Comparison of ENCODE assay signal across 13 cellular contexts in genomic region chr2:218734190-218734975, GRCh38. TPM values are rescaled to one million over a fixed set of nuclear protein-coding genes. Genes with fewer than 3 reads are reported as not detected.
A peak's percentile ranks its signal among the peaks of the same experiment; 100 is the strongest.
DNase-seq lines count a peak whose midpoint lies in the region; ATAC-seq and TF ChIP-seq lines count a peak whose summit lies in the region.
"Had no signal": no experiment of that assay in that cellular context is flagged by ENCODE, and none has a peak within 500 bp of the region (broad histone marks: within the 10 kb centered on the region; RNA-seq: fewer than 3 reads in every experiment).

No MANE protein-coding gene starts in this region.

- peak overlapping the region; percentile 7 for H3K27ac Mint-ChIP-seq in T-helper 2 cell treated with Interferon-gamma antibody and Interleukin-4, amounts not matched to agents 5 μg/mL and 100 μg/mL, for 36 hours

- DNase-seq in T-helper 2 cell treated with Interferon-gamma antibody and Interleukin-4, amounts not matched to agents 5 μg/mL and 100 μg/mL, for 36 hours (ENCODE audit: low spot score) = no peak
- no peak for DNase-seq in T-helper 2 cell
- DNase-seq in SJSA1 (ENCODE audit: low read depth in 1 of 2, low spot score in 2 of 2) = no peak
- no peak for DNase-seq in foreskin keratinocyte
- DNase-seq in smooth muscle cell (lab: John Stamatoyannopoulos, UW; ENCODE audit: unreplicated experiment) = no peak
- DNase-seq in psoas muscle = no peak
- DNase-seq in NCI-H345 (lab: John Stamatoyannopoulos, UW) = no peak
- no peak for DNase-seq in left ventricle myocardium inferior
- DNase-seq: activated T-cell treated with anti-CD3 and anti-CD28 coated beads, Interleukin-2, amount 50 U/mL, for 1 hour; left ventricle myocardium superior; NCI-H2029 treated with DMSO at 0.1 percent for 48 hours; WERI-Rb-1 had no signal

- peaks cover 16% of the 10 kb centered on the region for H3K36me3 Mint-ChIP-seq in T-helper 2 cell treated with Interferon-gamma antibody and Interleukin-4, amounts not matched to agents 5 μg/mL and 100 μg/mL, for 36 hours (ENCODE audit: low read depth)

- peak overlapping the region; percentile 0; the same call in 1 of the 2 replicates for H3K27ac ChIP-seq in SJSA1
- H3K27ac ChIP-seq in foreskin keratinocyte = peak overlapping the region; percentile 61
- peak overlapping the region; percentile 94 for H3K27ac ChIP-seq in smooth muscle cell (ENCODE audit: low read depth)
- no peak overlapping the region for H3K27ac ChIP-seq in psoas muscle
- no peak overlapping the region for H3K27ac ChIP-seq in left ventricle myocardium inferior (replicated peaks)
- H3K27ac ChIP-seq: ascending aorta, WERI-Rb-1 had no signal

- no peak overlapping the region for H2AFZ ChIP-seq in smooth muscle cell (ENCODE audit: low read depth)

- intact Hi-C loops in psoas muscle (cut with DNase I) (no loop called here), left ventricle myocardium inferior (cut with micrococcal nuclease) (loop anchor here (10.0 kb wide), 1 partner anchor 100 kb away; the partner anchor contains the start of gene PRKAG3)

- 85% methylated on average over 8 of the region's 8 CpGs for WGBS in smooth muscle cell (ENCODE audit: low lambda C conversion rate)
- 92 to 94% (median 92%) methylated on average over 8 of the region's 8 CpGs for WGBS in psoas muscle, 3 donors

- no peak for ATAC-seq in foreskin keratinocyte
- ATAC-seq in psoas muscle = no peak

- H3K9me3 ChIP-seq in SJSA1 (replicated peaks) = no peaks in the 10 kb centered on the region
- H3K9me3 ChIP-seq in smooth muscle cell (replicated peaks; ENCODE audit: low read depth) = no peaks in the 10 kb centered on the region
- H3K9me3 ChIP-seq in psoas muscle = no peaks in the 10 kb centered on the region
- no peaks in the 10 kb centered on the region for H3K9me3 ChIP-seq in left ventricle myocardium inferior (replicated peaks)
- H3K9me3 ChIP-seq: ascending aorta had no signal

- H3K4me1 ChIP-seq in SJSA1 (replicated peaks) (peaks cover 36% of the 10 kb centered on the region), foreskin keratinocyte (peaks cover 27% of the 10 kb centered on the region), smooth muscle cell (ENCODE audit: low read depth) (peaks cover 12% of the 10 kb centered on the region), psoas muscle (peaks cover 23% of the 10 kb centered on the region), left ventricle myocardium inferior (peaks cover 29% of the 10 kb centered on the region)

- H3K36me3 ChIP-seq in SJSA1 (peaks cover 30% of the 10 kb centered on the region), smooth muscle cell (ENCODE audit: low read depth) (no peaks in the 10 kb centered on the region), psoas muscle (ENCODE audit: insufficient read depth in 1 of 2, low read depth in 1 of 2) (peaks cover 0 to 18% of the 10 kb centered on the region in 2 donors), left ventricle myocardium inferior (peaks cover 18% of the 10 kb centered on the region)

- H3K79me2 ChIP-seq in smooth muscle cell (ENCODE audit: low read depth) = peaks cover 35% of the 10 kb centered on the region

- H3K9me3 Mint-ChIP-seq in T-helper 2 cell treated with Interferon-gamma antibody and Interleukin-4, amounts not matched to agents 5 μg/mL and 100 μg/mL, for 36 hours = no peaks in the 10 kb centered on the region

- H3K27me3 Mint-ChIP-seq in T-helper 2 cell treated with Interferon-gamma antibody and Interleukin-4, amounts not matched to agents 5 μg/mL and 100 μg/mL, for 36 hours (ENCODE audit: low read depth) = no peaks in the 10 kb centered on the region

- TF ChIP-seq CTCF in foreskin keratinocyte (conservative IDR thresholded peaks at IDR 0.05) = no peak
- no peak for TF ChIP-seq CTCF in smooth muscle cell (IDR thresholded peaks at IDR 0.05; ENCODE audit: borderline replicate concordance, insufficient read depth, poor library complexity, severe bottlenecking)
- no peak for TF ChIP-seq CTCF in psoas muscle (IDR thresholded peaks at IDR 0.05)
- no peak for TF ChIP-seq CTCF in left ventricle myocardium inferior (IDR thresholded peaks at IDR 0.05; ENCODE audit: borderline replicate concordance)

- H3K4me3 ChIP-seq in SJSA1 (no peak overlapping the region), smooth muscle cell (no peak overlapping the region), psoas muscle (no peak overlapping the region), left ventricle myocardium inferior (no peak overlapping the region)
- H3K4me3 ChIP-seq: ascending aorta had no signal

- no peak overlapping the region for H3K4me2 ChIP-seq in smooth muscle cell

- H3K27me3 ChIP-seq in SJSA1 (replicated peaks) (no peaks in the 10 kb centered on the region), foreskin keratinocyte (no peaks in the 10 kb centered on the region), smooth muscle cell (ENCODE audit: low read depth) (no peaks in the 10 kb centered on the region), psoas muscle (ENCODE audit: insufficient read depth in 3 of 3, low read length in 2 of 3) (no peaks in the 10 kb centered on the region), left ventricle myocardium inferior (ENCODE audit: low read depth) (no peaks in the 10 kb centered on the region)
- H3K27me3 ChIP-seq: ascending aorta had no signal

- H3K4me3 Mint-ChIP-seq in T-helper 2 cell treated with Interferon-gamma antibody and Interleukin-4, amounts not matched to agents 5 μg/mL and 100 μg/mL, for 36 hours = no peak overlapping the region

- no peak overlapping the region for H3K9ac ChIP-seq in smooth muscle cell (ENCODE audit: low read depth)

- H3F3A ChIP-seq in smooth muscle cell (ENCODE audit: low read depth) = peaks cover 23% of the 10 kb centered on the region

- peaks cover 20% of the 10 kb centered on the region for H3K4me1 Mint-ChIP-seq in T-helper 2 cell treated with Interferon-gamma antibody and Interleukin-4, amounts not matched to agents 5 μg/mL and 100 μg/mL, for 36 hours (ENCODE audit: low read depth)

- peaks cover 13% of the 10 kb centered on the region for H4K20me1 ChIP-seq in smooth muscle cell (ENCODE audit: low read depth)

RNA-seq across cellular contexts. Expression of gene TTLL4, which starts 23.7 kb away (rescaled TPM):
- 6.4 and 11.0 TPM in 2 replicates for total RNA-seq in SJSA1 (2014; rRNA removed; shearing (Covaris generic))
- total RNA-seq in foreskin keratinocyte (31.6 and 44.4 TPM in 2 replicates), smooth muscle cell (21.5 and 38.3 TPM in 2 replicates), psoas muscle (10 to 100 TPM; 10.9 to 14.5 (median 13.8) TPM), left ventricle myocardium inferior (6.2 TPM)
- polyA plus RNA-seq in foreskin keratinocyte (27.5 and 40.3 TPM in 2 replicates), smooth muscle cell (22.5 and 24.3 TPM in 2 replicates), psoas muscle (10 to 100 TPM in 2 of 3 donors, 1 to 10 TPM in 1; 9.2 to 15.7 (median 14.0) TPM)

RNA-seq across cellular contexts. Expression of gene CYP27A1, which starts 47.6 kb away (rescaled TPM):
- total RNA-seq in SJSA1 (2014; rRNA removed; shearing (Covaris generic)) = 4.1 and 5.5 TPM in 2 replicates
- 0.44 and 0.56 TPM in 2 replicates for total RNA-seq in foreskin keratinocyte
- polyA plus RNA-seq in foreskin keratinocyte = 0.39 and 0.58 TPM in 2 replicates
- total RNA-seq in smooth muscle cell = 9.6 and 11.2 TPM in 2 replicates
- 11.5 and 14.9 TPM in 2 replicates for polyA plus RNA-seq in smooth muscle cell
- total RNA-seq in psoas muscle = 10 to 100 TPM; 23.4 to 48.4 (median 45.9) TPM
- polyA plus RNA-seq in psoas muscle = 10 to 100 TPM in 2 of 3 donors, 1 to 10 TPM in 1; 9.3 to 32.0 (median 18.4) TPM
- 6.7 TPM for total RNA-seq in left ventricle myocardium inferior

Comparison
In these comparisons a context has a peak if more than half of its experiments do, and no peak if none do; other contexts are left out.
1. H3K27ac ChIP-seq: peak in SJSA1 (single experiment), foreskin keratinocyte (single experiment) and smooth muscle cell (single experiment); none in psoas muscle (single experiment) and left ventricle myocardium inferior (single experiment).